ENCODE assay signal across 16 cellular contexts in genomic region chr7:93150200-93150835, GRCh38. TPM values are rescaled to one million over a fixed set of nuclear protein-coding genes. Genes with fewer than 3 reads are reported as not detected.
DNase-seq lines count a peak whose midpoint lies in the region; ATAC-seq, FAIRE-seq and TF ChIP-seq lines count a peak whose summit lies in the region.
"Had no signal": no experiment of that assay in that cellular context is flagged by ENCODE, and none has a peak within 500 bp of the region (broad histone marks: within the 10 kb centered on the region; RNA-seq: fewer than 3 reads in every experiment).

No MANE protein-coding gene starts in this region.

- peaks cover 18% of the 10 kb centered on the region for H3K4me1 Mint-ChIP-seq in astrocyte (ENCODE audit: low read depth, unreplicated experiment)

- no peak overlapping the region for H3K23ac ChIP-seq in mesenchymal stem cell (ENCODE audit: low read length in 2 of 2)

- H2BK120ac ChIP-seq in mesenchymal stem cell (ENCODE audit: low read depth, low read length), result no peak overlapping the region

- H2AK5ac ChIP-seq in mesenchymal stem cell (ENCODE audit: low read length, severe bottlenecking), result no peak overlapping the region

- H4K8ac ChIP-seq in mesenchymal stem cell (ENCODE audit: low read length), result no peak overlapping the region

- no peaks in the 10 kb centered on the region for H3K9me3 ChIP-seq in astrocyte (ENCODE audit: insufficient read depth, low read depth, low read length)
- H3K9me3 ChIP-seq in mesenchymal stem cell (ENCODE audit: control insufficient read depth, low read length), result no peaks in the 10 kb centered on the region
- H3K9me3 ChIP-seq: right atrium auricular region, transverse colon had no signal

- no peak overlapping the region for H2BK5ac ChIP-seq in mesenchymal stem cell (ENCODE audit: low read depth, low read length, poor library complexity, severe bottlenecking)

- H3K4me3 ChIP-seq in astrocyte (ENCODE audit: insufficient read depth, low read depth, low read length), result no peak overlapping the region
- no peak overlapping the region for H3K4me3 ChIP-seq in mesenchymal stem cell (ENCODE audit: insufficient read depth in 1 of 2, low read depth in 1 of 2, low read length in 2 of 2)
- H3K4me3 ChIP-seq: right atrium auricular region, SK-N-MC, transverse colon had no signal

- no peak overlapping the region for H3K9ac ChIP-seq in astrocyte (ENCODE audit: low read length)
- no peak overlapping the region for H3K9ac ChIP-seq in mesenchymal stem cell (ENCODE audit: low read length)

- H3K36me3 Mint-ChIP-seq in astrocyte (ENCODE audit: low read depth, unreplicated experiment), result peaks cover 12% of the 10 kb centered on the region

- no peak overlapping the region for H3K14ac ChIP-seq in mesenchymal stem cell (ENCODE audit: low read length in 2 of 2)

- H3K4me3 Mint-ChIP-seq in astrocyte (ENCODE audit: unreplicated experiment), result no peak overlapping the region

- TF ChIP-seq CTCF in astrocyte (IDR thresholded peaks at IDR 0.05; ENCODE audit: insufficient read depth, low read depth, low read length) (no peak), GM13976 (IDR thresholded peaks at IDR 0.05; ENCODE audit: borderline replicate concordance, control extremely low read depth, extremely low read depth, insufficient read depth, missing control alignments) (no peak)

- H3K27ac Mint-ChIP-seq in astrocyte (ENCODE audit: unreplicated experiment), result peak overlapping the region; percentile 20

- no peaks in the 10 kb centered on the region for H3K27me3 ChIP-seq in astrocyte (ENCODE audit: insufficient read depth, low read length)
- H3K27me3 ChIP-seq in mesenchymal stem cell (ENCODE audit: control insufficient read depth in 1 of 2, insufficient read depth in 1 of 2, low read length in 2 of 2), result peaks cover 0 to 5% of the 10 kb centered on the region in 2 experiments
- H3K27me3 ChIP-seq: right atrium auricular region, transverse colon had no signal

- peaks cover 3% of the 10 kb centered on the region for H3K27me3 Mint-ChIP-seq in astrocyte (ENCODE audit: low read depth, unreplicated experiment)

- no peak overlapping the region for H4K91ac ChIP-seq in mesenchymal stem cell (ENCODE audit: low read length)

- peaks cover 2% of the 10 kb centered on the region for H3K79me1 ChIP-seq in mesenchymal stem cell (replicated peaks; ENCODE audit: low read length, poor library complexity, severe bottlenecking)

- intact Hi-C loops in left ventricle myocardium superior (cut with micrococcal nuclease), result no loop called here

- no peaks in the 10 kb centered on the region for H3K79me2 ChIP-seq in astrocyte (ENCODE audit: insufficient read depth, low read length)

- no peak overlapping the region for H3K4ac ChIP-seq in mesenchymal stem cell (ENCODE audit: low read depth in 1 of 2, low read length in 2 of 2)

- H2AFZ ChIP-seq in astrocyte (ENCODE audit: low read depth, low read length) (no peak overlapping the region), mesenchymal stem cell (ENCODE audit: low read depth, low read length) (no peak overlapping the region)

- H3K18ac ChIP-seq in mesenchymal stem cell (ENCODE audit: low read depth in 1 of 2, low read length in 2 of 2), result no peak overlapping the region

- H3K4me1 ChIP-seq in astrocyte (ENCODE audit: insufficient read depth, low read length) (peaks cover 5% of the 10 kb centered on the region), mesenchymal stem cell (ENCODE audit: control insufficient read depth, insufficient read depth, low read depth, low read length) (no peaks in the 10 kb centered on the region)

- no peaks in the 10 kb centered on the region for H4K20me1 ChIP-seq in astrocyte (ENCODE audit: insufficient read depth, low read length)

- no peak overlapping the region for H2BK15ac ChIP-seq in mesenchymal stem cell (ENCODE audit: low read depth, poor library complexity, severe bottlenecking)

- in situ Hi-C loops in KBM-7 (cut with MboI; ENCODE audit: low pct_unique_long_range_greater_than_20kb, low sequenced_read_pairs) (no loop called here), GM13976 (cut with MboI; ENCODE audit: low sequenced_read_pairs, unreplicated experiment) (no loop called here)

- H3K27ac ChIP-seq in astrocyte (ENCODE audit: low read depth, low read length) (no peak overlapping the region), mesenchymal stem cell (ENCODE audit: low read length, poor library complexity, severe bottlenecking) (no peak overlapping the region)
- H3K27ac ChIP-seq: right atrium auricular region, SK-N-MC, transverse colon had no signal

- FAIRE-seq in astrocyte (lab: Jason Lieb, UNC), result peak; percentile 60

- DNase-seq in AML-193 (lab: John Stamatoyannopoulos, UW) (peak; percentile 7 to 17), KBM-7 (peak; percentile 27), astrocyte (ENCODE audit: low read depth) (peak; percentile 59), mesenchymal stem cell (peak; percentile 42), left ventricle myocardium superior (no peak), NCI-H1105 treated with DMSO at 0.1 percent for 48 hours (lab: John Stamatoyannopoulos, UW) (no peak), GM13976 (ENCODE audit: low spot score) (no peak)
- DNase-seq: activated CD4-positive, alpha-beta T cell treated with anti-CD3 and anti-CD28 coated beads, Interleukin-2, amount 50 U/mL, for 1 hour; cortex of kidney; mesendoderm; MM.1S; NCI-H510A; transverse colon had no signal

- H3K36me3 ChIP-seq in astrocyte (ENCODE audit: insufficient read depth, low read length) (no peaks in the 10 kb centered on the region), mesenchymal stem cell (ENCODE audit: control insufficient read depth in 1 of 2, insufficient read depth in 2 of 2, low read depth in 1 of 2, low read length in 2 of 2) (peaks cover 0 to 8% of the 10 kb centered on the region in 2 experiments)
- H3K36me3 ChIP-seq: right atrium auricular region, transverse colon had no signal

- H2BK12ac ChIP-seq in mesenchymal stem cell (ENCODE audit: low read length in 2 of 2), result no peak overlapping the region

- ATAC-seq in left ventricle myocardium superior, result no peak
- ATAC-seq in HG02678 (IDR thresholded peaks at IDR 0.05; ENCODE audit: unreplicated experiment), result no peak

- no peaks in the 10 kb centered on the region for H3K9me3 Mint-ChIP-seq in astrocyte (ENCODE audit: unreplicated experiment)

- WGBS in mesenchymal stem cell, result 100% methylated on average over 1 of the region's 1 CpG

- peak overlapping the region; percentile 37 for H3K4me2 ChIP-seq in astrocyte (ENCODE audit: low read length)
- no peak overlapping the region for H3K4me2 ChIP-seq in mesenchymal stem cell (ENCODE audit: low read length, poor library complexity, severe bottlenecking)

RNA-seq across cellular contexts. Expression of gene SAMD9L, which starts 2.1 kb away (rescaled TPM):
- 45.2 and 55.6 TPM in 2 replicates for total RNA-seq in astrocyte
- 7.0 TPM for polyA plus RNA-seq in mesenchymal stem cell (2013, experiment 1 of 2)
- polyA plus RNA-seq in mesenchymal stem cell (2013, experiment 2 of 2), result 6.9 TPM
- total RNA-seq in left ventricle myocardium superior, result 5.9 TPM

RNA-seq across cellular contexts. Expression of gene SAMD9, which starts 32.5 kb away (rescaled TPM):
- total RNA-seq in astrocyte (64.4 and 77.1 TPM in 2 replicates), left ventricle myocardium superior (3.5 TPM)
- 4.6 TPM for polyA plus RNA-seq in mesenchymal stem cell (2013, experiment 1 of 2)
- polyA plus RNA-seq in mesenchymal stem cell (2013, experiment 2 of 2), result 4.6 TPM

Comparison
In these comparisons a context has a peak if more than half of its experiments do, and no peak if none do; other contexts are left out.
1. DNase-seq: peak in AML-193 (2 of 2), KBM-7 (single experiment), astrocyte (single experiment) and mesenchymal stem cell (single experiment); none in left ventricle myocardium superior (single experiment), NCI-H1105 treated with DMSO at 0.1 percent for 48 hours (single experiment) and GM13976 (single experiment).
2. RNA of gene SAMD9, which starts 32.5 kb away (total RNA-seq): 64.4 to 77.1 TPM in astrocyte; 3.5 TPM in left ventricle myocardium superior (single experiment); every median in the first group is over 10 times any median in the second.